ENCODE assay signal across 14 cellular contexts in genomic region chr12:62647586-62647985, GRCh38.
DNase-seq lines count a peak whose midpoint lies in the region; ATAC-seq and TF ChIP-seq lines count a peak whose summit lies in the region.
"Had no signal": no experiment of that assay in that cellular context is flagged by ENCODE, and none has a peak within 500 bp of the region (broad histone marks: within the 10 kb centered on the region; RNA-seq: fewer than 3 reads in every experiment).

No MANE protein-coding gene starts in this region.

- H3K27me3 Mint-ChIP-seq in stimulated activated memory B cell treated with anti-CD40 and anti-IgM and Interleukin-4, amounts not matched to agents 10 μg/mL and 1 μg/mL and 100 μg/mL, for 72 hours: no peaks in the 10 kb centered on the region
- H3K27me3 Mint-ChIP-seq: activated CD4-positive, alpha-beta T cell treated with anti-CD3 and anti-CD28 coated beads for 36 hours had no signal

- H3K4me3 ChIP-seq in choroid plexus epithelial cell (ENCODE audit: low read depth, low read length): no peak overlapping the region
- no peak overlapping the region for H3K4me3 ChIP-seq in right cardiac atrium (ENCODE audit: low read length)
- H3K4me3 ChIP-seq in psoas muscle: no peak overlapping the region
- H3K4me3 ChIP-seq: thoracic aorta had no signal

- H3K9me3 ChIP-seq in right cardiac atrium (ENCODE audit: control insufficient read depth, low read length) (no peaks in the 10 kb centered on the region), psoas muscle (no peaks in the 10 kb centered on the region)
- H3K9me3 ChIP-seq: thoracic aorta had no signal

- H3K36me3 Mint-ChIP-seq in stimulated activated memory B cell treated with anti-CD40 and anti-IgM and Interleukin-4, amounts not matched to agents 10 μg/mL and 1 μg/mL and 100 μg/mL, for 72 hours: no peaks in the 10 kb centered on the region

- intact Hi-C loops in right cardiac atrium (cut with DNase I) (no loop called here), psoas muscle (cut with DNase I) (no loop called here)

- no peak overlapping the region for H3K27ac Mint-ChIP-seq in stimulated activated memory B cell treated with anti-CD40 and anti-IgM and Interleukin-4, amounts not matched to agents 10 μg/mL and 1 μg/mL and 100 μg/mL, for 72 hours
- H3K27ac Mint-ChIP-seq: activated CD4-positive, alpha-beta T cell treated with anti-CD3 and anti-CD28 coated beads for 36 hours had no signal

- no peak for TF ChIP-seq CTCF in choroid plexus epithelial cell (conservative IDR thresholded peaks at IDR 0.05; ENCODE audit: low read depth, low read length)
- TF ChIP-seq CTCF in psoas muscle (IDR thresholded peaks at IDR 0.05): no peak

- no peaks in the 10 kb centered on the region for H3K36me3 ChIP-seq in psoas muscle (ENCODE audit: insufficient read depth in 1 of 2, low read depth in 1 of 2)
- H3K36me3 ChIP-seq: thoracic aorta had no signal

- H3K4me1 Mint-ChIP-seq in stimulated activated memory B cell treated with anti-CD40 and anti-IgM and Interleukin-4, amounts not matched to agents 10 μg/mL and 1 μg/mL and 100 μg/mL, for 72 hours: no peaks in the 10 kb centered on the region
- H3K4me1 Mint-ChIP-seq: activated CD4-positive, alpha-beta T cell treated with anti-CD3 and anti-CD28 coated beads for 36 hours had no signal

- ATAC-seq in right cardiac atrium (peak; percentile 97 to 99), psoas muscle (peak in 2 of 4 donors; percentile 53 to 55), HG02973 (IDR thresholded peaks at IDR 0.05; ENCODE audit: unreplicated experiment) (no peak)
- ATAC-seq in stimulated activated memory B cell treated with anti-CD40 and anti-IgM and Interleukin-4, amounts not matched to agents 10 μg/mL and 1 μg/mL and 100 μg/mL, for 72 hours: no peak
- ATAC-seq: activated CD4-positive, alpha-beta T cell treated with anti-CD3 and anti-CD28 coated beads for 36 hours; activated T-cell treated with anti-CD3 and anti-CD28 coated beads, Interleukin-2, amount 50 U/mL, for 4 hours; PC-3 had no signal

- no peak overlapping the region for H3K4me3 Mint-ChIP-seq in stimulated activated memory B cell treated with anti-CD40 and anti-IgM and Interleukin-4, amounts not matched to agents 10 μg/mL and 1 μg/mL and 100 μg/mL, for 72 hours
- H3K4me3 Mint-ChIP-seq: activated CD4-positive, alpha-beta T cell treated with anti-CD3 and anti-CD28 coated beads for 36 hours; activated T-cell treated with anti-CD3 and anti-CD28 coated beads, Interleukin-2, amount 50 U/mL, for 4 hours had no signal

- H3K27ac ChIP-seq in right cardiac atrium (ENCODE audit: low read length): no peak overlapping the region
- no peak overlapping the region for H3K27ac ChIP-seq in psoas muscle
- H3K27ac ChIP-seq: thoracic aorta had no signal

- no peaks in the 10 kb centered on the region for H3K9me3 Mint-ChIP-seq in stimulated activated memory B cell treated with anti-CD40 and anti-IgM and Interleukin-4, amounts not matched to agents 10 μg/mL and 1 μg/mL and 100 μg/mL, for 72 hours
- H3K9me3 Mint-ChIP-seq: activated T-cell treated with anti-CD3 and anti-CD28 coated beads, Interleukin-2, amount 50 U/mL, for 4 hours had no signal

- WGBS in right cardiac atrium: 31% methylated on average over 3 of the region's 3 CpGs
- 15 to 31% (median 16%) methylated on average over 3 of the region's 3 CpGs for WGBS in psoas muscle, 3 donors

- H3K27me3 ChIP-seq in right cardiac atrium (ENCODE audit: control insufficient read depth, insufficient read depth): no peaks in the 10 kb centered on the region
- no peaks in the 10 kb centered on the region for H3K27me3 ChIP-seq in psoas muscle (ENCODE audit: insufficient read depth in 3 of 3, low read length in 2 of 3)

- DNase-seq in Ammon's horn (ENCODE audit: low spot score) (peak; percentile 72), choroid plexus epithelial cell (ENCODE audit: low read depth) (peak; percentile 59), right cardiac atrium (peak; percentile 73 to 88 (median 87)), psoas muscle (peak; percentile 47 to 71), NCI-H510A (lab: John Stamatoyannopoulos, UW) (no peak)
- DNase-seq in activated CD4-positive, alpha-beta T cell treated with anti-CD3 and anti-CD28 coated beads for 1 hour: no peak
- DNase-seq: activated CD4-positive, alpha-beta T cell treated with anti-CD3 and anti-CD28 coated beads for 36 hours; activated T-cell treated with anti-CD3 and anti-CD28 coated beads, Interleukin-2, amount 50 U/mL, for 4 hours; NCI-H1417 treated with DMSO at 0.1 percent for 48 hours; NCI-H524; PC-3 had no signal

- H3K4me1 ChIP-seq in right cardiac atrium (ENCODE audit: control insufficient read depth, insufficient read depth, low read length): no peaks in the 10 kb centered on the region
- no peaks in the 10 kb centered on the region for H3K4me1 ChIP-seq in psoas muscle

Comparison
In these comparisons a context has a peak if more than half of its experiments do, and no peak if none do; other contexts are left out.
1. DNase-seq: peak in Ammon's horn (single experiment), choroid plexus epithelial cell (single experiment), right cardiac atrium (3 of 3) and psoas muscle (2 of 2); none in NCI-H510A (single experiment) and activated CD4-positive, alpha-beta T cell treated with anti-CD3 and anti-CD28 coated beads for 1 hour (single experiment).
2. ATAC-seq: peak in right cardiac atrium (2 of 2); none in HG02973 (single experiment) and stimulated activated memory B cell treated with anti-CD40 and anti-IgM and Interleukin-4, amounts not matched to agents 10 μg/mL and 1 μg/mL and 100 μg/mL, for 72 hours (single experiment).